ENCODE assay signal across 8 cellular contexts in the genomic region with DNA sequence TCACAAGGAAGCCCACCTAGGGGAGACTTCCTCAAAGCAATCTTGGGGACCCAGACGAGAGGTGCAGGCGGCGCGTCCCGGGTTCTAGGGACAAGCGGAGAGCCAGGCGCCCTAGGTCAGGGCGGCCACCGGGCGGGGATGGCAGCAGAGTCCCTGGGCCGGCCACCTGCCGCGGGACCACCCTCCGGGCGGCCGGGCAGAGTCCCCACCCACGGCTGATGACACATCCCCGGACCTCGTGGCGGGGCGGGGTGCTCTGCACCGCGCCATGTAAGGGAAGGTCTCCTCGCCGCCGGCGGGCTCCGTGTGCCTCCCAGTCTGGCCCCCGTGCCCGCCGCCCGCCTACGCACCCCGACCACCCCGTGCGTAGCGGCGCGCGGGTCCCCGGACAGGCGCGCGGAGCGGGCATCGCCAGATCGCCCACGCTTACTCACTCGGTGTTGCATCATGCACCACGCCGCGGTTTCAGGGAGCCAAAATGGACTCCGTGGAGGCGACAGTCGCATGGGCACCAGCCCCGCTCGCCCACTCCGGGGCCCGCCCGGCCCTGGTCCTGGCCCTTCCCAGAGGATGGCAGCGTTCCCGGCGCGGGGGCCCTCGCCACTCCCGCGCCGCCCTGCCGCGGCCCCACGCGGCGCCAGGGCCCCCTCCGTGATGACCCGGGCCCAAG. TPM values are rescaled to one million over a fixed set of nuclear protein-coding genes. Genes with fewer than 3 reads are reported as not detected.
DNase-seq lines count a peak whose midpoint lies in the region; ATAC-seq and TF ChIP-seq lines count a peak whose summit lies in the region.

No MANE protein-coding gene starts in this region.

- H2AFZ ChIP-seq in OCI-LY1 (ENCODE audit: low read length) (no peak overlapping the region), neural cell (ENCODE audit: low read depth, low read length) (no peak overlapping the region)

- H3K9me3 ChIP-seq in A673 (ENCODE audit: low read depth, low read length, poor library complexity, severe bottlenecking) (no peaks in the 10 kb centered on the region), OCI-LY1 (ENCODE audit: low read length) (no peaks in the 10 kb centered on the region), neural cell (ENCODE audit: low read length) (no peaks in the 10 kb centered on the region), stomach smooth muscle (ENCODE audit: control insufficient read depth in 2 of 2, low read length in 2 of 2) (no peaks in the 10 kb centered on the region)

- H3K9ac ChIP-seq in OCI-LY1 (ENCODE audit: low read length) (peak overlapping the region; percentile 94), neural cell (ENCODE audit: low read length) (peak overlapping the region; percentile 79), stomach smooth muscle (ENCODE audit: low read length in 2 of 2) (peak overlapping the region; percentile 77 to 90)

- intact Hi-C loops in A673 (cut with micrococcal nuclease; ENCODE audit: unreplicated experiment) = loop anchor here (5.0 kb wide), 1 partner anchor 33 kb away; no protein-coding TSS in a partner anchor

- H3K4me1 ChIP-seq in A673 (ENCODE audit: insufficient read depth, low read length, poor library complexity, severe bottlenecking) (peaks cover 16% of the 10 kb centered on the region), OCI-LY1 (ENCODE audit: insufficient read depth, low read length, severe bottlenecking) (peaks cover 37% of the 10 kb centered on the region), stomach smooth muscle (ENCODE audit: control insufficient read depth, insufficient read depth, low read length) (peaks cover 14% of the 10 kb centered on the region)

- H3K79me2 ChIP-seq in OCI-LY1 (ENCODE audit: insufficient read depth, low read length) (peaks cover 54% of the 10 kb centered on the region), neural cell (replicated peaks; ENCODE audit: insufficient read depth, low read length) (peaks cover 5% of the 10 kb centered on the region)

- H3K36me3 ChIP-seq in A673 (ENCODE audit: insufficient read depth, low read length, poor library complexity, severe bottlenecking) (no peaks in the 10 kb centered on the region), OCI-LY1 (ENCODE audit: insufficient read depth, low read length) (peaks cover 18% of the 10 kb centered on the region; the same call in 1 of the 2 replicates), neural cell (ENCODE audit: insufficient read depth, low read length) (no peaks in the 10 kb centered on the region), stomach smooth muscle (ENCODE audit: control insufficient read depth in 2 of 2, insufficient read depth in 2 of 2, low read length in 2 of 2) (no peaks in the 10 kb centered on the region)

- H4K20me1 ChIP-seq in OCI-LY1 (ENCODE audit: insufficient read depth, low read length) = no peaks in the 10 kb centered on the region
- no peaks in the 10 kb centered on the region for H4K20me1 ChIP-seq in neural cell (ENCODE audit: insufficient read depth)

- H3K27me3 ChIP-seq in A673 (replicated peaks; ENCODE audit: insufficient read depth, low read depth, low read length, poor library complexity) (no peaks in the 10 kb centered on the region), OCI-LY1 (ENCODE audit: insufficient read depth, low read length) (no peaks in the 10 kb centered on the region), neural cell (ENCODE audit: insufficient read depth, low read depth, low read length) (peaks cover 5% of the 10 kb centered on the region), stomach smooth muscle (ENCODE audit: control insufficient read depth in 1 of 2, insufficient read depth in 2 of 2, low read length in 2 of 2) (no peaks in the 10 kb centered on the region)

- no TSS peak for BruUV-seq in A673 (replicated peaks; lab: Mats Ljungman, UMichigan)

- no peak for TF ChIP-seq RAD21 in neural cell (conservative IDR thresholded peaks at IDR 0.05)

- TF ChIP-seq CTCF in A673 (conservative IDR thresholded peaks at IDR 0.05; ENCODE audit: low read depth, low read length) = no peak
- no peak for TF ChIP-seq CTCF in OCI-LY1 (IDR thresholded peaks at IDR 0.05; ENCODE audit: low read length)
- TF ChIP-seq CTCF in neural cell (IDR thresholded peaks at IDR 0.05; ENCODE audit: poor library complexity, severe bottlenecking) = no peak

- H3K27ac ChIP-seq in A673 (ENCODE audit: low read depth, low read length, poor library complexity, severe bottlenecking) (peak overlapping the region; percentile 98), OCI-LY1 (ENCODE audit: low read depth, low read length, poor library complexity, severe bottlenecking) (peak overlapping the region; percentile 59), neural cell (ENCODE audit: low read length) (no peak overlapping the region), stomach smooth muscle (ENCODE audit: low read length) (peak overlapping the region; percentile 92)

- H3K4me3 ChIP-seq in A673 (ENCODE audit: low read depth, low read length, poor library complexity, severe bottlenecking) = peak overlapping the region; percentile 93
- peak overlapping the region; percentile 95 for H3K4me3 ChIP-seq in OCI-LY1 (ENCODE audit: low read depth, low read length, poor library complexity, severe bottlenecking)
- H3K4me3 ChIP-seq in neural cell (ENCODE audit: low read length) = peak overlapping the region; percentile 88
- peak overlapping the region; percentile 30 to 83 for H3K4me3 ChIP-seq in stomach smooth muscle (ENCODE audit: low read length in 2 of 2)

- H3K9me2 ChIP-seq in OCI-LY1 (ENCODE audit: low read depth, low read length) = no peaks in the 10 kb centered on the region
- no peaks in the 10 kb centered on the region for H3K9me2 ChIP-seq in neural cell (ENCODE audit: insufficient read depth, low read length)

- H3K4me2 ChIP-seq in OCI-LY1 (ENCODE audit: low read length) (peak overlapping the region; percentile 90), neural cell (ENCODE audit: low read length) (peak overlapping the region; percentile 85)

- DNase-seq in A673 (ENCODE audit: low spot score) = peak; percentile 65
- peak; percentile 30 for DNase-seq in activated T-helper 1 cell treated with Interleukin-2 at 50 U/mL for 16 hours (ENCODE audit: low read depth)
- peak; percentile 62 for DNase-seq in fibroblast of gingiva (ENCODE audit: low read depth)

- no peak for TF ChIP-seq EP300 in neural cell (conservative IDR thresholded peaks at IDR 0.05; ENCODE audit: poor library complexity, severe bottlenecking)

- CTCF ChIA-PET in A673 (lab: Charles Lee) = no interaction called here

- ATAC-seq in GM18519 (IDR thresholded peaks at IDR 0.05; ENCODE audit: low FRiP score, unreplicated experiment) (peak; percentile 25), HG02973 (IDR thresholded peaks at IDR 0.05; ENCODE audit: unreplicated experiment) (peak; percentile 40)

- H3F3A ChIP-seq in OCI-LY1 (ENCODE audit: insufficient read depth, low read length) (no peaks in the 10 kb centered on the region), neural cell (ENCODE audit: insufficient read depth, low read length, poor library complexity, severe bottlenecking) (no peaks in the 10 kb centered on the region)

- POLR2A ChIA-PET in A673 (lab: Charles Lee; ENCODE audit: low non-redundant PET) = interaction anchor here (0.6 kb wide), 1 partner anchor 835 kb away, joined by 3 read pairs; no protein-coding TSS in a partner anchor

TF ChIP-seq in neural cell, 6 proteins besides CTCF, POLR2A, EP300 and RAD21:
- TF ChIP-seq MXI1 (conservative IDR thresholded peaks at IDR 0.05; ENCODE audit: poor library complexity, severe bottlenecking) = peak; percentile 87
- TF ChIP-seq, protein P1, sequence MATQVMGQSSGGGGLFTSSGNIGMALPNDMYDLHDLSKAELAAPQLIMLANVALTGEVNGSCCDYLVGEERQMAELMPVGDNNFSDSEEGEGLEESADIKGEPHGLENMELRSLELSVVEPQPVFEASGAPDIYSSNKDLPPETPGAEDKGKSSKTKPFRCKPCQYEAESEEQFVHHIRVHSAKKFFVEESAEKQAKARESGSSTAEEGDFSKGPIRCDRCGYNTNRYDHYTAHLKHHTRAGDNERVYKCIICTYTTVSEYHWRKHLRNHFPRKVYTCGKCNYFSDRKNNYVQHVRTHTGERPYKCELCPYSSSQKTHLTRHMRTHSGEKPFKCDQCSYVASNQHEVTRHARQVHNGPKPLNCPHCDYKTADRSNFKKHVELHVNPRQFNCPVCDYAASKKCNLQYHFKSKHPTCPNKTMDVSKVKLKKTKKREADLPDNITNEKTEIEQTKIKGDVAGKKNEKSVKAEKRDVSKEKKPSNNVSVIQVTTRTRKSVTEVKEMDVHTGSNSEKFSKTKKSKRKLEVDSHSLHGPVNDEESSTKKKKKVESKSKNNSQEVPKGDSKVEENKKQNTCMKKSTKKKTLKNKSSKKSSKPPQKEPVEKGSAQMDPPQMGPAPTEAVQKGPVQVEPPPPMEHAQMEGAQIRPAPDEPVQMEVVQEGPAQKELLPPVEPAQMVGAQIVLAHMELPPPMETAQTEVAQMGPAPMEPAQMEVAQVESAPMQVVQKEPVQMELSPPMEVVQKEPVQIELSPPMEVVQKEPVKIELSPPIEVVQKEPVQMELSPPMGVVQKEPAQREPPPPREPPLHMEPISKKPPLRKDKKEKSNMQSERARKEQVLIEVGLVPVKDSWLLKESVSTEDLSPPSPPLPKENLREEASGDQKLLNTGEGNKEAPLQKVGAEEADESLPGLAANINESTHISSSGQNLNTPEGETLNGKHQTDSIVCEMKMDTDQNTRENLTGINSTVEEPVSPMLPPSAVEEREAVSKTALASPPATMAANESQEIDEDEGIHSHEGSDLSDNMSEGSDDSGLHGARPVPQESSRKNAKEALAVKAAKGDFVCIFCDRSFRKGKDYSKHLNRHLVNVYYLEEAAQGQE (IDR thresholded peaks at IDR 0.05; ENCODE audit: borderline replicate concordance) = no peak
- TF ChIP-seq POLR2AphosphoS5 (IDR thresholded peaks at IDR 0.05) = no peak
- TF ChIP-seq SMC3 (conservative IDR thresholded peaks at IDR 0.05; ENCODE audit: poor library complexity) = peak; percentile 22

RNA-seq across cellular contexts. Expression of a gene that starts 0.6 kb away (rescaled TPM):
- total RNA-seq in A673 (2021) = 81.6 and 101 TPM in 2 replicates
- polyA plus RNA-seq in neural cell = 2.6 and 5.7 TPM in 2 replicates
- polyA minus RNA-seq in neural cell = 9.0 and 12.6 TPM in 2 replicates
